ENCODE assay signal across 17 cellular contexts in the genomic region with DNA sequence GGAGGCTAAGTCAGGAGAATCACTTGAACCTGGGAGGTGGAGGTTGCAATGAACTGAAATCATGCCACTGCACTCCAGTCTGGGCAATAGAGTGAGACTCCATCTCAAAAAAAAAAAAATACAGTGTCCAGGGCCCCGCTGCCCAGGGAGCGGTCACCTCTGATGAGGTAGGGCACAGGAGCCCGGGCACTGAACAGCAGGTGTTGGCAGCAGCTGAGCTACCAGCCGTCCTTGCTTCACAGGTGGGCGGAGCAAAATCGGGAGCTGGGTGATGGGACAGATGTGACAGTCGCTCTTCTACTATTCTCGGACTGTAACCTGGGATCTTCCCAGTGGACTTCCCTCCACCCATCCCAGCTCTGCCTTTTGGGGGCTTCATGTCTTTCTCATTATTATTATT. TPM values are rescaled to one million over a fixed set of nuclear protein-coding genes. Genes with fewer than 3 reads are reported as not detected.
DNase-seq lines count a peak whose midpoint lies in the region; ATAC-seq, FAIRE-seq and TF ChIP-seq lines count a peak whose summit lies in the region.
"Had no signal": no experiment of that assay in that cellular context is flagged by ENCODE, and none has a peak within 500 bp of the region (broad histone marks: within the 10 kb centered on the region; RNA-seq: fewer than 3 reads in every experiment).

No MANE protein-coding gene starts in this region.

- H3K9me3 ChIP-seq in liver (ENCODE audit: control insufficient read depth in 4 of 4, low read length in 3 of 4), result no peaks in the 10 kb centered on the region
- no peaks in the 10 kb centered on the region for H3K9me3 ChIP-seq in HepG2 (ENCODE audit: low read length)
- H3K9me3 ChIP-seq in psoas muscle, result no peaks in the 10 kb centered on the region
- H3K9me3 ChIP-seq: SJCRH30 had no signal

- H3K4me1 ChIP-seq in liver (ENCODE audit: control insufficient read depth in 4 of 4, insufficient read depth in 4 of 4, low read length in 3 of 4), result peaks cover 11 to 30% (median 16%) of the 10 kb centered on the region in 4 donors
- H3K4me1 ChIP-seq in HepG2 (ENCODE audit: insufficient read depth, low read length), result peaks cover 16% of the 10 kb centered on the region
- peaks cover 17% of the 10 kb centered on the region for H3K4me1 ChIP-seq in psoas muscle

- TF ChIP-seq RAD21 in liver (IDR thresholded peaks at IDR 0.05) (peak in 1 of 2 donors; percentile 24), HepG2 (CRISPR knock-in tag; IDR thresholded peaks at IDR 0.05) (no peak)

- H3K9ac ChIP-seq in liver (ENCODE audit: low read depth in 1 of 2, low read length in 2 of 2) (no peak overlapping the region), HepG2 (ENCODE audit: insufficient read depth, low read depth, low read length) (no peak overlapping the region)

- H3K27me3 ChIP-seq in liver (ENCODE audit: control insufficient read depth in 4 of 4, insufficient read depth in 4 of 4, low read length in 3 of 4) (no peaks in the 10 kb centered on the region), HepG2 (ENCODE audit: control insufficient read depth in 1 of 2, insufficient read depth in 2 of 2, low read length in 2 of 2) (no peaks in the 10 kb centered on the region), psoas muscle (ENCODE audit: insufficient read depth in 3 of 3, low read length in 2 of 3) (no peaks in the 10 kb centered on the region)
- H3K27me3 ChIP-seq: SJCRH30 had no signal

- 33% methylated on average over 8 of the region's 8 CpGs for WGBS in liver
- 88% methylated on average over 8 of the region's 8 CpGs for WGBS in HepG2 (ENCODE audit: low lambda C conversion rate)
- 60 to 62% (median 62%) methylated on average over 8 of the region's 8 CpGs for WGBS in psoas muscle, 3 donors

- ATAC-seq in HepG2, result no peak
- peak in 2 of 4 donors; percentile 36 to 53 for ATAC-seq in psoas muscle

- DNase-seq in HepG2 (ENCODE audit: low spot score), result no peak
- peak; percentile 4 for DNase-seq in SHP77 treated with DMSO at 0.1 percent for 48 hours (lab: John Stamatoyannopoulos, UW)
- DNase-seq in psoas muscle, result no peak
- DNase-seq in NCI-H146 (lab: John Stamatoyannopoulos, UW), result no peak
- DNase-seq in GOT3 (lab: John Stamatoyannopoulos, UW), result no peak
- no peak for DNase-seq in NCI-H524 (lab: John Stamatoyannopoulos, UW)
- DNase-seq: ACHN, DND-41, HFFc6, KBM-7, NCI-H1105 treated with DMSO at 0.1 percent for 48 hours, NCI-H187 treated with DMSO at 0.1 percent for 48 hours, NCI-H69, OCI-M1 had no signal

- no peak for FAIRE-seq in HepG2 (lab: Jason Lieb, UNC)
- FAIRE-seq: H54 had no signal

- peaks cover 6% of the 10 kb centered on the region for H3K79me2 ChIP-seq in HepG2 (ENCODE audit: insufficient read depth, low read length)

- BruUV-seq in HepG2 (replicated peaks; lab: Mats Ljungman, UMichigan), result no TSS peak

- H2AFZ ChIP-seq in HepG2 (ENCODE audit: low read length), result no peak overlapping the region

- no peaks in the 10 kb centered on the region for H3K36me3 ChIP-seq in liver (ENCODE audit: control insufficient read depth in 4 of 4, insufficient read depth in 3 of 4, low read depth in 1 of 4, low read length in 3 of 4)
- peaks cover 2 to 9% of the 10 kb centered on the region in 2 experiments; a peak in 2 of 5 replicates for H3K36me3 ChIP-seq in HepG2 (replicated peaks in 1 of 2; ENCODE audit: control insufficient read depth in 1 of 2, insufficient read depth in 2 of 2, low read length in 2 of 2)
- H3K36me3 ChIP-seq in psoas muscle (ENCODE audit: insufficient read depth in 1 of 2, low read depth in 1 of 2), result peaks cover 0 to 4% of the 10 kb centered on the region in 2 donors

- no peak overlapping the region for H3K4me3 ChIP-seq in liver (ENCODE audit: low read depth in 1 of 3, low read length in 3 of 3)
- H3K4me3 ChIP-seq in HepG2 (replicated peaks in 1 of 3; ENCODE audit: insufficient read depth in 1 of 3, low read depth in 2 of 3, low read length in 3 of 3), result no peak overlapping the region
- no peak overlapping the region for H3K4me3 ChIP-seq in psoas muscle
- H3K4me3 ChIP-seq: SJCRH30 had no signal

- CTCF ChIA-PET in HepG2 (lab: Yijun Ruan, JAX; ENCODE audit: low intra/inter-chr PET ratio, low total read pairs), result no interaction called here

- peaks cover 11% of the 10 kb centered on the region; the same call in 1 of the 2 replicates for H4K20me1 ChIP-seq in HepG2 (ENCODE audit: insufficient read depth, low read length)

- TF ChIP-seq EP300 in HepG2 (IDR thresholded peaks at IDR 0.05; ENCODE audit: low read depth in 2 of 2, low read length in 2 of 2) (no peak), HepG2 (CRISPR knock-in tag; IDR thresholded peaks at IDR 0.05; ENCODE audit: borderline replicate concordance) (no peak)

- H3K4me2 ChIP-seq in HepG2 (ENCODE audit: low read depth, low read length), result no peak overlapping the region

- peak overlapping the region in 1 of 2 donors; percentile 53 for H3K27ac ChIP-seq in liver (ENCODE audit: low read depth in 1 of 2, low read length in 2 of 2)
- no peak overlapping the region for H3K27ac ChIP-seq in HepG2 (ENCODE audit: extremely low read length, insufficient read depth, low read length)
- peak overlapping the region; percentile 89 for H3K27ac ChIP-seq in psoas muscle

- TF ChIP-seq CTCF in liver (IDR thresholded peaks at IDR 0.05; ENCODE audit: low read depth, low read length, missing input control) (no peak), HepG2 (CRISPR knock-in tag; IDR thresholded peaks at IDR 0.05) (no peak), psoas muscle (IDR thresholded peaks at IDR 0.05) (no peak)

- POLR2A ChIA-PET in HepG2 (lab: Yijun Ruan, JAX), result no interaction called here

- in situ Hi-C loops in HepG2 (cut with HindIII; ENCODE audit: extremely low pct_ligation_motif_present, low pct_unique_long_range_greater_than_20kb), result no loop called here

- intact Hi-C loops in HepG2 (cut with micrococcal nuclease; ENCODE audit: unreplicated experiment), result no loop called here
- intact Hi-C loops in psoas muscle (cut with DNase I), result no loop called here

- no peak for TF ChIP-seq POLR2A in HepG2 (IDR thresholded peaks at IDR 0.05; ENCODE audit: insufficient read depth in 1 of 2, low read depth in 2 of 2, low read length in 2 of 2)

TF ChIP-seq in liver, 16 proteins besides CTCF, POLR2A, EP300 and RAD21:
- peak; percentile 28 to 47 for TF ChIP-seq RXRA (IDR thresholded peaks at IDR 0.05)
- TF ChIP-seq, protein P1, sequence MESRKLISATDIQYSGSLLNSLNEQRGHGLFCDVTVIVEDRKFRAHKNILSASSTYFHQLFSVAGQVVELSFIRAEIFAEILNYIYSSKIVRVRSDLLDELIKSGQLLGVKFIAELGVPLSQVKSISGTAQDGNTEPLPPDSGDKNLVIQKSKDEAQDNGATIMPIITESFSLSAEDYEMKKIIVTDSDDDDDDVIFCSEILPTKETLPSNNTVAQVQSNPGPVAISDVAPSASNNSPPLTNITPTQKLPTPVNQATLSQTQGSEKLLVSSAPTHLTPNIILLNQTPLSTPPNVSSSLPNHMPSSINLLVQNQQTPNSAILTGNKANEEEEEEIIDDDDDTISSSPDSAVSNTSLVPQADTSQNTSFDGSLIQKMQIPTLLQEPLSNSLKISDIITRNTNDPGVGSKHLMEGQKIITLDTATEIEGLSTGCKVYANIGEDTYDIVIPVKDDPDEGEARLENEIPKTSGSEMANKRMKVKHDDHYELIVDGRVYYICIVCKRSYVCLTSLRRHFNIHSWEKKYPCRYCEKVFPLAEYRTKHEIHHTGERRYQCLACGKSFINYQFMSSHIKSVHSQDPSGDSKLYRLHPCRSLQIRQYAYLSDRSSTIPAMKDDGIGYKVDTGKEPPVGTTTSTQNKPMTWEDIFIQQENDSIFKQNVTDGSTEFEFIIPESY (IDR thresholded peaks at IDR 0.05), result no peak

TF ChIP-seq in HepG2, 621 proteins besides CTCF, POLR2A, EP300 and RAD21:
- TF ChIP-seq ZNF777 (CRISPR knock-in tag; IDR thresholded peaks at IDR 0.05) (no peak), ZNF333 (CRISPR knock-in tag; IDR thresholded peaks at IDR 0.05; ENCODE audit: borderline replicate concordance) (no peak), SIN3B (IDR thresholded peaks at IDR 0.05; ENCODE audit: low read length) (no peak), ZMYM4 (CRISPR knock-in tag; IDR thresholded peaks at IDR 0.05) (no peak), SRSF9 (IDR thresholded peaks at IDR 0.05; ENCODE audit: borderline replicate concordance, insufficient read depth, low read depth, low read length, poor library complexity, severe bottlenecking) (no peak), CHD2 (IDR thresholded peaks at IDR 0.05; ENCODE audit: low read depth, low read length) (no peak), ZSCAN22 (CRISPR knock-in tag; IDR thresholded peaks at IDR 0.05) (no peak), RXRB (CRISPR knock-in tag; IDR thresholded peaks at IDR 0.05; ENCODE audit: borderline replicate concordance) (no peak)
TF ChIP-seq in HepG2: peak in this region for 0.

RNA-seq across cellular contexts. Expression of a gene that starts 49.4 kb away (rescaled TPM):
- total RNA-seq in liver, result 1 to 10 TPM; 2.0 to 3.3 TPM
- polyA plus RNA-seq in liver, result 1 to 10 TPM; 3.3 to 7.4 TPM
- 16.5 and 17.8 TPM in 2 replicates for total RNA-seq in HepG2 (2016; rRNA removed; fragmentation: Illumina TruSeq; extraction: Trizol)
- total RNA-seq in HepG2 (2016; cell fraction: cytosol; rRNA removed; fragmentation: Illumina TruSeq; extraction: Trizol; ENCODE audit: low read depth), result 8.1 and 9.5 TPM in 2 replicates
- 13.6 and 19.1 TPM in 2 replicates for total RNA-seq in HepG2 (2016; cell fraction: insoluble cytoplasmic fraction; rRNA removed; fragmentation: Illumina TruSeq; extraction: Trizol)
- 17.2 and 18.9 TPM in 2 replicates for total RNA-seq in HepG2 (2016; cell fraction: membrane; rRNA removed; fragmentation: Illumina TruSeq; extraction: Trizol)
- 15.6 and 22.1 TPM in 2 replicates for total RNA-seq in HepG2 (2016; cell fraction: nucleus; rRNA removed; fragmentation: Illumina TruSeq; extraction: Trizol)
- polyA plus RNA-seq in HepG2 (2011; rRNA removed), result 26.7 and 28.2 TPM in 2 replicates
- 12.3 and 16.0 TPM in 2 replicates for polyA plus RNA-seq in HepG2 (2011; cell fraction: cytosol; rRNA removed)
- polyA plus RNA-seq in HepG2 (2011; cell fraction: nucleus; rRNA removed), result 38.7 and 43.3 TPM in 2 replicates
- 36.1 and 37.4 TPM in 2 replicates for polyA plus RNA-seq in HepG2 (2012)
- polyA plus RNA-seq in HepG2 (2016; cell fraction: cytosol; fragmentation: Illumina TruSeq; extraction: Trizol; ENCODE audit: low read depth), result 10.4 and 12.9 TPM in 2 replicates
- 27.6 and 31.7 TPM in 2 replicates for polyA plus RNA-seq in HepG2 (2016; cell fraction: insoluble cytoplasmic fraction; fragmentation: Illumina TruSeq; extraction: Trizol; ENCODE audit: low read depth)
- 23.3 and 26.7 TPM in 2 replicates for polyA plus RNA-seq in HepG2 (2016; cell fraction: membrane; fragmentation: Illumina TruSeq; extraction: Trizol; ENCODE audit: low read depth)
- polyA plus RNA-seq in HepG2 (2016; cell fraction: nucleus; fragmentation: Illumina TruSeq; extraction: Trizol; ENCODE audit: insufficient read depth, low read depth), result 51.1 and 66.8 TPM in 2 replicates
- 23.4 and 53.2 TPM in 2 replicates for polyA minus RNA-seq in HepG2 (2011; rRNA and poly(A)+ RNA removed; ENCODE audit: low replicate concordance)
- polyA minus RNA-seq in HepG2 (2011; cell fraction: cytosol; rRNA and poly(A)+ RNA removed), result 14.9 and 17.7 TPM in 2 replicates
- 15.5 and 16.5 TPM in 2 replicates for polyA minus RNA-seq in HepG2 (2011; cell fraction: nucleus; rRNA and poly(A)+ RNA removed)
- 100 to 1,000 TPM in 1 of 4 donors, 10 to 100 TPM in 3; 40.5 to 149 (median 80.8) TPM for total RNA-seq in psoas muscle
- polyA plus RNA-seq in psoas muscle, result 10 to 100 TPM; 43.0 to 79.0 (median 46.9) TPM
